ENCODE assay signal across 2 cellular contexts in genomic region chr12:131971226-131971625, GRCh38.
TF ChIP-seq lines count a peak whose summit lies in the region.

No MANE protein-coding gene starts in this region.

TF ChIP-seq in SK-N-SH, 30 proteins besides CTCF, POLR2A, EP300 and RAD21:
- TF ChIP-seq, protein P1, sequence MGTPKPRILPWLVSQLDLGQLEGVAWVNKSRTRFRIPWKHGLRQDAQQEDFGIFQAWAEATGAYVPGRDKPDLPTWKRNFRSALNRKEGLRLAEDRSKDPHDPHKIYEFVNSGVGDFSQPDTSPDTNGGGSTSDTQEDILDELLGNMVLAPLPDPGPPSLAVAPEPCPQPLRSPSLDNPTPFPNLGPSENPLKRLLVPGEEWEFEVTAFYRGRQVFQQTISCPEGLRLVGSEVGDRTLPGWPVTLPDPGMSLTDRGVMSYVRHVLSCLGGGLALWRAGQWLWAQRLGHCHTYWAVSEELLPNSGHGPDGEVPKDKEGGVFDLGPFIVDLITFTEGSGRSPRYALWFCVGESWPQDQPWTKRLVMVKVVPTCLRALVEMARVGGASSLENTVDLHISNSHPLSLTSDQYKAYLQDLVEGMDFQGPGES (IDR thresholded peaks at IDR 0.05; ENCODE audit: low read depth, low read length), result no peak
- peak; percentile 53 for TF ChIP-seq GATA2 (CRISPR knock-in tag; IDR thresholded peaks at IDR 0.05)

TF ChIP-seq in endothelial cell of umbilical vein, 7 proteins besides CTCF, POLR2A, EP300 and RAD21:
- TF ChIP-seq MYC (IDR thresholded peaks at IDR 0.05; ENCODE audit: low read depth, low read length) (no peak), FOS (IDR thresholded peaks at IDR 0.05; ENCODE audit: borderline replicate concordance, insufficient read depth, low read length) (no peak), EZH2 (IDR thresholded peaks at IDR 0.05; ENCODE audit: borderline replicate concordance, low read depth, low read length, severe bottlenecking) (no peak), JUN (IDR thresholded peaks at IDR 0.05; ENCODE audit: borderline replicate concordance, insufficient read depth, insufficient read length, low read depth) (no peak), POLR2AphosphoS5 (IDR thresholded peaks at IDR 0.05; ENCODE audit: insufficient read depth, low read depth, low read length) (no peak), GATA2 (IDR thresholded peaks at IDR 0.05; ENCODE audit: insufficient read depth, insufficient read length, low read depth, low read length) (no peak)
- TF ChIP-seq, protein P2, sequence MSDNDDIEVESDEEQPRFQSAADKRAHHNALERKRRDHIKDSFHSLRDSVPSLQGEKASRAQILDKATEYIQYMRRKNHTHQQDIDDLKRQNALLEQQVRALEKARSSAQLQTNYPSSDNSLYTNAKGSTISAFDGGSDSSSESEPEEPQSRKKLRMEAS (IDR thresholded peaks at IDR 0.05; ENCODE audit: insufficient read depth, insufficient read length), result no peak
